In the genomic region with DNA sequence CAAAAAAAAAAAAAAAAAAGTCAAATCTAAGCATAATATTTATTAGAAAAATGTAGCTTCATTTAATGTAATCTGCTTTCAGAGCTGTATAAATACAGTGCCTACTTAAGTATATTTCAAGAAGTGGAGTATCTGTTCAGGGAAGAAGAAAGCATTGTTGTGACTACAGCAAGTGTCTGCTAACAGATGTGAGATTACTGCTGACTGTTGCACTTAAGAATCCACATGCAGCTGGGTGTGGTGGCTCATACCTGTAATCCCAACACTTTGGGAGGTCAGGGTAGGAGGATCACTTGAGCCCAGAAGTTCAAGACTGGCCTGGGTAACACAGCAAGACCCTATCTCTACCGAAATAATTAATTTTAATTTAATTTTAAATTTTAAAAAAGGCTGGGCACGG, we compare ENCODE assay signal across 1 cellular context.
A peak's percentile ranks its signal among the peaks of the same experiment; 100 is the strongest.
TF ChIP-seq lines count a peak whose summit lies in the region.

No MANE protein-coding gene starts in this region.

TF ChIP-seq in HepG2, 621 proteins besides CTCF, POLR2A, EP300 and RAD21:
- TF ChIP-seq, protein P1, sequence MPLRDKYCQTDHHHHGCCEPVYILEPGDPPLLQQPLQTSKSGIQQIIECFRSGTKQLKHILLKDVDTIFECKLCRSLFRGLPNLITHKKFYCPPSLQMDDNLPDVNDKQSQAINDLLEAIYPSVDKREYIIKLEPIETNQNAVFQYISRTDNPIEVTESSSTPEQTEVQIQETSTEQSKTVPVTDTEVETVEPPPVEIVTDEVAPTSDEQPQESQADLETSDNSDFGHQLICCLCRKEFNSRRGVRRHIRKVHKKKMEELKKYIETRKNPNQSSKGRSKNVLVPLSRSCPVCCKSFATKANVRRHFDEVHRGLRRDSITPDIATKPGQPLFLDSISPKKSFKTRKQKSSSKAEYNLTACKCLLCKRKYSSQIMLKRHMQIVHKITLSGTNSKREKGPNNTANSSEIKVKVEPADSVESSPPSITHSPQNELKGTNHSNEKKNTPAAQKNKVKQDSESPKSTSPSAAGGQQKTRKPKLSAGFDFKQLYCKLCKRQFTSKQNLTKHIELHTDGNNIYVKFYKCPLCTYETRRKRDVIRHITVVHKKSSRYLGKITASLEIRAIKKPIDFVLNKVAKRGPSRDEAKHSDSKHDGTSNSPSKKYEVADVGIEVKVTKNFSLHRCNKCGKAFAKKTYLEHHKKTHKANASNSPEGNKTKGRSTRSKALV (CRISPR knock-in tag; IDR thresholded peaks at IDR 0.05): no peak
- no peak for TF ChIP-seq NPAS2 (CRISPR knock-in tag; IDR thresholded peaks at IDR 0.05; ENCODE audit: borderline replicate concordance)
- TF ChIP-seq MAFK (conservative IDR thresholded peaks at IDR 0.05 in 1 of 2, IDR thresholded peaks at IDR 0.05 in 1 of 2; ENCODE audit: low read length in 2 of 2): peak; percentile 37 to 75; a peak in 3 of 4 replicates
- no peak for TF ChIP-seq GATA4 (IDR thresholded peaks at IDR 0.05; ENCODE audit: borderline replicate concordance, low read depth)
- TF ChIP-seq MAFF (IDR thresholded peaks at IDR 0.05; ENCODE audit: low read depth, low read length): peak; percentile 46; the same call in 1 of the 2 replicates
